ENCODE assay signal across 9 cellular contexts in the genomic region with DNA sequence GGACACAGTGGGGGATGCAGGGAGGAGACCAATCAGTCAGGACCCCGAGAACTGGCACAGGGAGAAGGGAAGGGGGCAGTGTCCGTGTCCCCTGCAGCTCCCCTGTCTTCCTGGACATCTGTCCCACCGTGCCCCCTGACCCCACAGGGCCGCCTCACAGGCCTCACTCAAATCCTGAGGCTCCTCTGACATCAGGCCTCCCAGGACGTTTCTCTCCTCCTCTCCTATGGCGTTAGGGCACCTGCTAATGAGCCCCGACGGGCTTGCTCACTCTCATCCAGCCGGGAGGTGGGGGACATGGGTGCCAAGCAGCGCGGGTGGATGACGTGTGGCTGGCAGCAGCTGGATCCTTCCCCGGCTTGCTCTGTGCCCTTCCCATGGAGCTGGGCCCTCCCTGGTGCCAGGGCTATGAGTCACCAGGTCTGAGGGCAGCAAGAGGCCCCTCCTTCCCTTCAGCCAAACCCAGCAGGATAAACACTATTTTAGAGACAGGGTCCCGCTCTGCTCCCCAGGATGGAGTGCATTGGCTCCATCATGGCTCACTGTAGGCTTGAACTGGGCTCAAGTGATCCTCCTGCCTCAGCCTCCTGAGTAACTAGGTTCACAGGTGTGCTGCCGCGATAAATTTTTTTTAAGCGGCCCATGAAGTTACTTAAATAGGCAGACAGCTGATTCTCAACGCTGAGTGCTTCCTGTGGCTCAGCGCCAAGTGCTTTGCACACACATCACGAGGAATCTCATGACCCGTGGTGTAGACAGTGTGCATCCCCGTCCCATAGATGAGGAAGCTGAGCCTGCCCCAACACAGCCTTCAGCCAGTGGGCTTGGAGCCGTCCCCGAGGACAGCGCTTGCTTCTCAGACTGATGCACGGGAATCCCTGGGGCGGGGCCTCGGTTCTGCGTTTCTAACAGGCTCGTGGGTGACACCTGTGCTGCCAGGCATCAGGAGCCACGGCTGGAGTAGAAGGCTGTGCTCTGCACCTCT.
DNase-seq lines count a peak whose midpoint lies in the region; ATAC-seq, FAIRE-seq and TF ChIP-seq lines count a peak whose summit lies in the region.
"Had no signal": no experiment of that assay in that cellular context is flagged by ENCODE, and none has a peak within 500 bp of the region (broad histone marks: within the 10 kb centered on the region; RNA-seq: fewer than 3 reads in every experiment).

No MANE protein-coding gene starts in this region.

- intact Hi-C loops in natural killer cell (cut with micrococcal nuclease) (no loop called here), ascending aorta (cut with DNase I) (loop anchor here (1.0 to 10.0 kb wide), 2 partner anchors 64 to 559 kb away; partner anchors contain the start of genes HDAC4 and NDUFA10), HepG2 (cut with micrococcal nuclease; ENCODE audit: unreplicated experiment) (no loop called here), aorta (cut with DNase I) (loop anchor here in 1 of 2 donors (10.0 kb wide), 1 partner anchor 559 kb away; the partner anchor contains the start of gene NDUFA10)

- no peak overlapping the region for H3K9ac ChIP-seq in HepG2 (ENCODE audit: insufficient read depth, low read depth, low read length)

- no peaks in the 10 kb centered on the region for H3K36me3 Mint-ChIP-seq in natural killer cell
- no peaks in the 10 kb centered on the region for H3K36me3 Mint-ChIP-seq in natural killer cell treated with Interleukin-12 subunit alpha and Interleukin-12 subunit beta and Interleukin-15 and Interleukin-18, amount 100 ng/mL, for 72 hours
- H3K36me3 Mint-ChIP-seq in HFFc6 (ENCODE audit: low read depth) = no peaks in the 10 kb centered on the region

- ATAC-seq in natural killer cell (peak in 2 of 3 donors; percentile 34 to 63), HepG2 (peak; percentile 6; the same call in 1 of the 3 replicates), aorta (ENCODE audit: low FRiP score) (peak; percentile 75), HG02981 (IDR thresholded peaks at IDR 0.05; ENCODE audit: unreplicated experiment) (no peak)
- no peak for ATAC-seq in natural killer cell treated with Interleukin-12 subunit alpha and Interleukin-12 subunit beta and Interleukin-15 and Interleukin-18, amount 100 ng/mL, for 72 hours

- H3K4me1 Mint-ChIP-seq in natural killer cell (no peaks in the 10 kb centered on the region), HFFc6 (ENCODE audit: low read depth) (no peaks in the 10 kb centered on the region)
- H3K4me1 Mint-ChIP-seq in natural killer cell treated with Interleukin-12 subunit alpha and Interleukin-12 subunit beta and Interleukin-15 and Interleukin-18, amount 100 ng/mL, for 72 hours (ENCODE audit: low read depth in 2 of 2) = no peaks in the 10 kb centered on the region

- H2AFZ ChIP-seq in HepG2 (ENCODE audit: low read length) (no peak overlapping the region), hepatocyte (no peak overlapping the region)

- H3K27me3 ChIP-seq in ascending aorta (no peaks in the 10 kb centered on the region), HepG2 (ENCODE audit: control insufficient read depth in 1 of 2, insufficient read depth in 2 of 2, low read length in 2 of 2) (peaks cover 2 to 30% of the 10 kb centered on the region in 2 experiments; a peak in 2 of 5 replicates), aorta (ENCODE audit: control insufficient read depth in 1 of 2, insufficient read depth in 2 of 2, low read length in 1 of 2) (no peaks in the 10 kb centered on the region), hepatocyte (no peaks in the 10 kb centered on the region)

- TF ChIP-seq EP300 in HepG2 (IDR thresholded peaks at IDR 0.05; ENCODE audit: low read depth in 2 of 2, low read length in 2 of 2) (no peak), HepG2 (CRISPR knock-in tag; IDR thresholded peaks at IDR 0.05; ENCODE audit: borderline replicate concordance) (no peak)

- DNase-seq in natural killer cell (no peak), ascending aorta (ENCODE audit: low spot score in 2 of 2) (peak; percentile 81 to 92), HepG2 (ENCODE audit: low spot score) (no peak), aorta (peak; percentile 93 to 94), HFFc6 (no peak), hepatocyte (ENCODE audit: low spot score) (no peak)
- DNase-seq in natural killer cell treated with Interleukin-12 subunit alpha and Interleukin-12 subunit beta and Interleukin-15 and Interleukin-18, amount 100 ng/mL, for 72 hours (ENCODE audit: low spot score) = no peak
- DNase-seq: NCI-H187 had no signal

- H3K79me2 ChIP-seq in HepG2 (ENCODE audit: insufficient read depth, low read length) (no peaks in the 10 kb centered on the region), hepatocyte (no peaks in the 10 kb centered on the region)

- in situ Hi-C loops in HepG2 (cut with HindIII; ENCODE audit: extremely low pct_ligation_motif_present, low pct_unique_long_range_greater_than_20kb) = no loop called here

- H3K4me1 ChIP-seq in ascending aorta (no peaks in the 10 kb centered on the region), HepG2 (ENCODE audit: insufficient read depth, low read length) (peaks cover 19% of the 10 kb centered on the region), aorta (ENCODE audit: control insufficient read depth in 1 of 2, insufficient read depth in 2 of 2, low read length in 2 of 2) (no peaks in the 10 kb centered on the region), hepatocyte (ENCODE audit: insufficient read depth) (no peaks in the 10 kb centered on the region)

- no peaks in the 10 kb centered on the region for H3K9me3 ChIP-seq in ascending aorta
- no peaks in the 10 kb centered on the region for H3K9me3 ChIP-seq in HepG2 (ENCODE audit: low read length)
- no peaks in the 10 kb centered on the region for H3K9me3 ChIP-seq in aorta (ENCODE audit: control insufficient read depth, low read length)
- H3K9me3 ChIP-seq in hepatocyte (ENCODE audit: low read depth) = no peaks in the 10 kb centered on the region

- no peaks in the 10 kb centered on the region for H3K36me3 ChIP-seq in ascending aorta
- H3K36me3 ChIP-seq in HepG2 (replicated peaks in 1 of 2; ENCODE audit: control insufficient read depth in 1 of 2, insufficient read depth in 2 of 2, low read length in 2 of 2) = no peaks in the 10 kb centered on the region
- H3K36me3 ChIP-seq in aorta (ENCODE audit: control insufficient read depth in 1 of 2, insufficient read depth in 2 of 2, low read length in 1 of 2) = no peaks in the 10 kb centered on the region
- H3K36me3 ChIP-seq in hepatocyte (replicated peaks; ENCODE audit: insufficient read depth, low read depth) = no peaks in the 10 kb centered on the region

- H3K4me3 Mint-ChIP-seq in natural killer cell (no peak overlapping the region), HFFc6 (no peak overlapping the region)
- no peak overlapping the region for H3K4me3 Mint-ChIP-seq in natural killer cell treated with Interleukin-12 subunit alpha and Interleukin-12 subunit beta and Interleukin-15 and Interleukin-18, amount 100 ng/mL, for 72 hours

- H3K9me3 Mint-ChIP-seq in natural killer cell (no peaks in the 10 kb centered on the region), HFFc6 (no peaks in the 10 kb centered on the region)
- no peaks in the 10 kb centered on the region for H3K9me3 Mint-ChIP-seq in natural killer cell treated with Interleukin-12 subunit alpha and Interleukin-12 subunit beta and Interleukin-15 and Interleukin-18, amount 100 ng/mL, for 72 hours

- 46% methylated on average over 18 of the region's 31 CpGs for WGBS in HepG2 (ENCODE audit: low lambda C conversion rate)
- WGBS in aorta, 2 donors = 52 to 53% methylated on average over 29 to 31 of the region's 31 CpGs
- WGBS in hepatocyte (ENCODE audit: low lambda C conversion rate, missing lambda C conversion rate) = 84% methylated on average over 31 of the region's 31 CpGs

- no peak overlapping the region for H3K27ac Mint-ChIP-seq in natural killer cell
- no peak overlapping the region for H3K27ac Mint-ChIP-seq in natural killer cell treated with Interleukin-12 subunit alpha and Interleukin-12 subunit beta and Interleukin-15 and Interleukin-18, amount 100 ng/mL, for 72 hours
- H3K27ac Mint-ChIP-seq in HFFc6 = no peak overlapping the region

- no peak for TF ChIP-seq RAD21 in HepG2 (CRISPR knock-in tag; IDR thresholded peaks at IDR 0.05)

- no peak overlapping the region for H3K4me2 ChIP-seq in HepG2 (ENCODE audit: low read depth, low read length)
- H3K4me2 ChIP-seq in hepatocyte = no peak overlapping the region

- H4K20me1 ChIP-seq in HepG2 (ENCODE audit: insufficient read depth, low read length) = no peaks in the 10 kb centered on the region
- no peaks in the 10 kb centered on the region for H4K20me1 ChIP-seq in hepatocyte (ENCODE audit: insufficient read depth, poor library complexity, severe bottlenecking)

- no peak for TF ChIP-seq POLR2A in HepG2 (IDR thresholded peaks at IDR 0.05; ENCODE audit: insufficient read depth in 1 of 2, low read depth in 2 of 2, low read length in 2 of 2)

- no peaks in the 10 kb centered on the region for H3K9me2 ChIP-seq in hepatocyte (replicated peaks; ENCODE audit: insufficient read depth)

- TF ChIP-seq CTCF in natural killer cell (IDR thresholded peaks at IDR 0.05) = no peak
- TF ChIP-seq CTCF in ascending aorta (IDR thresholded peaks at IDR 0.05) = no peak
- TF ChIP-seq CTCF in HepG2 (CRISPR knock-in tag; IDR thresholded peaks at IDR 0.05) = no peak
- TF ChIP-seq CTCF in HFFc6 (IDR thresholded peaks at IDR 0.05) = no peak
- no peak for TF ChIP-seq CTCF in hepatocyte (IDR thresholded peaks at IDR 0.05; ENCODE audit: poor library complexity)

- POLR2A ChIA-PET in HepG2 (lab: Yijun Ruan, JAX) = no interaction called here

- no TSS peak for BruUV-seq in HepG2 (replicated peaks; lab: Mats Ljungman, UMichigan)

- CTCF ChIA-PET in HepG2 (lab: Yijun Ruan, JAX; ENCODE audit: low intra/inter-chr PET ratio, low total read pairs) = no interaction called here

- H3K27ac ChIP-seq in ascending aorta = peak overlapping the region; percentile 36 to 52
- H3K27ac ChIP-seq in HepG2 (ENCODE audit: extremely low read length, insufficient read depth, low read length) = no peak overlapping the region
- H3K27ac ChIP-seq in aorta (ENCODE audit: low read depth in 1 of 2, low read length in 2 of 2) = no peak overlapping the region
- no peak overlapping the region for H3K27ac ChIP-seq in hepatocyte

- no peak for FAIRE-seq in HepG2 (lab: Jason Lieb, UNC)

- H3K4me3 ChIP-seq in ascending aorta = peak overlapping the region in 1 of 2 donors; percentile 22
- H3K4me3 ChIP-seq in HepG2 (replicated peaks in 1 of 3; ENCODE audit: insufficient read depth in 1 of 3, low read depth in 2 of 3, low read length in 3 of 3) = no peak overlapping the region
- H3K4me3 ChIP-seq in aorta (ENCODE audit: low read length in 2 of 2) = no peak overlapping the region
- H3K4me3 ChIP-seq in hepatocyte = no peak overlapping the region

- H3K27me3 Mint-ChIP-seq in natural killer cell (ENCODE audit: low read depth in 2 of 2) (no peaks in the 10 kb centered on the region), HFFc6 (ENCODE audit: insufficient read depth) (no peaks in the 10 kb centered on the region; the same call in 1 of the 2 replicates)
- no peaks in the 10 kb centered on the region for H3K27me3 Mint-ChIP-seq in natural killer cell treated with Interleukin-12 subunit alpha and Interleukin-12 subunit beta and Interleukin-15 and Interleukin-18, amount 100 ng/mL, for 72 hours

TF ChIP-seq in HepG2, 621 proteins besides CTCF, POLR2A, EP300 and RAD21 (continues in another document):
- TF ChIP-seq NR2F1 (CRISPR knock-in tag; IDR thresholded peaks at IDR 0.05) (no peak), PAX8 (CRISPR knock-in tag; IDR thresholded peaks at IDR 0.05; ENCODE audit: borderline replicate concordance) (no peak), ZNF329 (CRISPR knock-in tag; IDR thresholded peaks at IDR 0.05; ENCODE audit: low read depth) (no peak)

Comparison
In these comparisons a context has a peak if more than half of its experiments do, and no peak if none do; other contexts are left out.
1. ATAC-seq: peak in natural killer cell (2 of 3), HepG2 (single experiment) and aorta (single experiment); none in natural killer cell treated with Interleukin-12 subunit alpha and Interleukin-12 subunit beta and Interleukin-15 and Interleukin-18, amount 100 ng/mL, for 72 hours (0 of 2) and HG02981 (single experiment).
2. DNase-seq: peak in ascending aorta (2 of 2) and aorta (2 of 2); none in natural killer cell (single experiment), natural killer cell treated with Interleukin-12 subunit alpha and Interleukin-12 subunit beta and Interleukin-15 and Interleukin-18, amount 100 ng/mL, for 72 hours (single experiment), HepG2 (single experiment), HFFc6 (single experiment) and hepatocyte (single experiment).
3. H3K27ac ChIP-seq: peak in ascending aorta (2 of 2); none in HepG2 (single experiment), aorta (0 of 2) and hepatocyte (single experiment).